8 cellular contexts compared by ENCODE assay signal in genomic region chr7:74656421-74656910, GRCh38. TPM values are rescaled to one million over a fixed set of nuclear protein-coding genes. Genes with fewer than 3 reads are reported as not detected.
A peak's percentile ranks its signal among the peaks of the same experiment; 100 is the strongest.
DNase-seq lines count a peak whose midpoint lies in the region; ATAC-seq and TF ChIP-seq lines count a peak whose summit lies in the region.

No MANE protein-coding gene starts in this region.

- no peaks in the 10 kb centered on the region for H3K27me3 ChIP-seq in dorsolateral prefrontal cortex

- ATAC-seq in GM21723 (IDR thresholded peaks at IDR 0.05; ENCODE audit: unreplicated experiment) (no peak), HG02588 (IDR thresholded peaks at IDR 0.05; ENCODE audit: unreplicated experiment) (no peak)

- H3K27ac ChIP-seq in dorsolateral prefrontal cortex: peak overlapping the region; percentile 84 to 100 (median 100)

- TF ChIP-seq CTCF in GM12864 (IDR thresholded peaks at IDR 0.05; ENCODE audit: low read depth, low read length, missing control alignments) (peak; percentile 16), dorsolateral prefrontal cortex (IDR thresholded peaks at IDR 0.05 in 54 of 56, conservative IDR thresholded peaks at IDR 0.05 in 2 of 56; ENCODE audit: low read depth in 1 of 56, partially characterized antibody in 56 of 56) (peak in 53 of 56 donors; percentile 11 to 68 (median 44))

- DNase-seq in GM12864 (ENCODE audit: low read depth): no peak
- DNase-seq in NCI-H2107 treated with DMSO at 0.1 percent for 48 hours (lab: John Stamatoyannopoulos, UW; ENCODE audit: unreplicated experiment): peak; percentile 69
- peak; percentile 68 for DNase-seq in activated CD4-positive, alpha-beta T cell treated with anti-CD3 and anti-CD28 coated beads, Interleukin-2, amount 50 U/mL, for 1 hour
- peak; percentile 54 to 85 (median 71) for DNase-seq in dorsolateral prefrontal cortex
- DNase-seq in lung microvascular endothelial cell (ENCODE audit: low read depth in 2 of 2): peak; percentile 27 to 49
- DNase-seq in stimulated activated CD8-positive, alpha-beta memory T cell treated with anti-CD3 and anti-CD28 coated beads, Interleukin-12 subunit alpha, Interleukin-12 subunit beta, amount 100 ng/mL, for 1 hour (ENCODE audit: low read depth): peak; percentile 50

- intact Hi-C loops in dorsolateral prefrontal cortex (cut with DNase I): loop anchor here (2.0 to 10.0 kb wide), 5 partner anchors 22 to 239 kb away; partner anchors contain the start of gene GTF2IRD1 (in 1 of the 2)

- H3K4me3 ChIP-seq in GM12864 (ENCODE audit: low read depth, low read length): peak overlapping the region; percentile 60
- peak overlapping the region; percentile 63 to 100 (median 93) for H3K4me3 ChIP-seq in dorsolateral prefrontal cortex

RNA-seq across cellular contexts. Expression of gene GTF2I, which starts 1.1 kb away (rescaled TPM):
- total RNA-seq in dorsolateral prefrontal cortex (100 to 1,000 TPM; 214 to 370 (median 288) TPM), lung microvascular endothelial cell (71.0 and 107 TPM in 2 replicates)
